10 cellular contexts compared by ENCODE assay signal in the genomic region with DNA sequence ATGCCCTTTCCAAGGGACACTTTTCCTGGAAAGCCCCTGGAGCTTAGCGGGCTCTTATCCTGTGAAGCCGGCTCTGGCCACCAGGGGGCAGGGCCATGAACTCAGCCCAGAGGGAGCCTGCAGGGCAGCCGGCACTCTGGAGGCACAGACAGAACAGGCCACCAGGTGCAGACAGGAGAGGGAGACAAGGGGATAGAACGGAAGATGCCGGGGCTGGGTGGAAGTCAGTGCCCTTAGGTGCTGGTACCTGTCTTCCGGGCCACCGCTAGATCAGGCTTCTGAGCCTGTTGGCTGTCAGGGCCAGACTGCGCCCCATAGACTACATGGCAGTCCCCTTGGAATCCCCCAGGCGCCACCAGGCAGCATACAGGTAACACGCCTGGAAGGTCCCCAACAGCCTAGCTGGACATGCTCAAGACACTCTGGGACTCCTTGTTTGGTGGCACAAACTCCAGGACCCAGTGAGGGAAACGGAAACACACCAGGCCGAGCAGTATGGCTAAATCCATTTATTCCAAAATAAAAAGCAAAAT. TPM values are rescaled to one million over a fixed set of nuclear protein-coding genes. Genes with fewer than 3 reads are reported as not detected.
DNase-seq lines count a peak whose midpoint lies in the region; ATAC-seq, FAIRE-seq and TF ChIP-seq lines count a peak whose summit lies in the region.
"Not testable (repeated sequence)": the region's sequence is repeated elsewhere in the genome, so short reads cannot be mapped to it uniquely, and the experiment has no call there.
"Had no signal": no experiment of that assay in that cellular context is flagged by ENCODE, and none has a peak within 500 bp of the region (broad histone marks: within the 10 kb centered on the region; RNA-seq: fewer than 3 reads in every experiment).

No MANE protein-coding gene starts in this region.

- not testable (repeated sequence) for H3K18ac ChIP-seq in H9 (ENCODE audit: insufficient read length, low read depth, low read length)

- TF ChIP-seq POLR2A in GM12878 (IDR thresholded peaks at IDR 0.05; ENCODE audit: low read depth, low read length), result not testable (repeated sequence)

- TF ChIP-seq CTCF in H9 (conservative IDR thresholded peaks at IDR 0.05), result peak; percentile 24; the same call in 2 of the 3 replicates
- not testable (repeated sequence) for TF ChIP-seq CTCF in GM12878 (IDR thresholded peaks at IDR 0.05 in 2 of 3, conservative IDR thresholded peaks at IDR 0.05 in 1 of 3; ENCODE audit: control insufficient read depth in 2 of 3, extremely low read depth in 1 of 3, insufficient read depth in 1 of 3, low read depth in 3 of 3, low read length in 3 of 3); foreskin keratinocyte (conservative IDR thresholded peaks at IDR 0.05); pancreas (IDR thresholded peaks at IDR 0.05)
- peak; percentile 31 for TF ChIP-seq CTCF in mesothelial cell of epicardium (IDR thresholded peaks at IDR 0.05; ENCODE audit: unreplicated experiment)
- peak; percentile 54 for TF ChIP-seq CTCF in type B pancreatic cell (conservative IDR thresholded peaks at IDR 0.05)

- H3K4ac ChIP-seq in H9 (ENCODE audit: low read depth, low read length), result not testable (repeated sequence)

- H3K4me3 Mint-ChIP-seq in H9; activated CD8-positive, alpha-beta T cell treated with anti-CD3 and anti-CD28 coated beads, Interleukin-2, amount 10 ng/mL, durations not matched to agents 7 days and 5 days; mesothelial cell of epicardium; type B pancreatic cell: not testable (repeated sequence)

- not testable (repeated sequence) for H3K27ac Mint-ChIP-seq in H9; activated CD8-positive, alpha-beta T cell treated with anti-CD3 and anti-CD28 coated beads, Interleukin-2, amount 10 ng/mL, durations not matched to agents 7 days and 5 days; mesothelial cell of epicardium; type B pancreatic cell

- not testable (repeated sequence) for BruUV-seq in GM12878 (replicated peaks; lab: Mats Ljungman, UMichigan)

- not testable (repeated sequence) for H2BK5ac ChIP-seq in H9 (ENCODE audit: insufficient read length, low read length)

- H3K9me3 ChIP-seq in H9 (ENCODE audit: control insufficient read depth, low read depth, low read length); GM12878 (replicated peaks; ENCODE audit: control insufficient read depth, insufficient read depth, low read length); pancreas: not testable (repeated sequence)

- not testable (repeated sequence) for H4K20me1 ChIP-seq in H9 (ENCODE audit: control insufficient read depth, insufficient read depth, insufficient read length); GM12878 (ENCODE audit: control insufficient read depth, insufficient read depth)

- POLR2A ChIA-PET in activated CD8-positive, alpha-beta T cell treated with anti-CD3 and anti-CD28 coated beads, Interleukin-2, amount 10 ng/mL, durations not matched to agents 7 days and 5 days (lab: Charles Lee); GM12878 (lab: Charles Lee): not testable (repeated sequence)

- peak; percentile 60 for FAIRE-seq in RCC 7860 (lab: Jason Lieb, UNC)
- not testable (repeated sequence) for FAIRE-seq in GM12878 (lab: Jason Lieb, UNC); pancreas (lab: Jason Lieb, UNC)

- not testable (repeated sequence) for H3K4me1 ChIP-seq in H9 (ENCODE audit: insufficient read depth, low read length); GM12878 (ENCODE audit: control insufficient read depth, insufficient read depth, low read length); foreskin keratinocyte; pancreas

- not testable (repeated sequence) for H3K4me3 ChIP-seq in GM12878, pancreas

- H3K9me3 Mint-ChIP-seq in H9; activated CD8-positive, alpha-beta T cell treated with anti-CD3 and anti-CD28 coated beads, Interleukin-2, amount 10 ng/mL, durations not matched to agents 7 days and 5 days (ENCODE audit: insufficient read depth); mesothelial cell of epicardium; type B pancreatic cell: not testable (repeated sequence)

- H3K27ac ChIP-seq in H9 (ENCODE audit: insufficient read length, low read depth, low read length); GM12878 (ENCODE audit: control insufficient read depth, insufficient read depth); foreskin keratinocyte; pancreas: not testable (repeated sequence)

- not testable (repeated sequence) for H3K79me1 ChIP-seq in H9 (ENCODE audit: insufficient read depth, low read depth, low read length, poor library complexity, severe bottlenecking)

- not testable (repeated sequence) for H3K14ac ChIP-seq in H9 (ENCODE audit: insufficient read depth, low read length)

- H2AFZ ChIP-seq in H9 (ENCODE audit: low read length); GM12878 (ENCODE audit: control insufficient read depth, low read depth, low read length): not testable (repeated sequence)

- no CpG with 5 or more reads among the region's 12 CpGs for WGBS in H9 (ENCODE audit: extremely low coverage, insufficient read length, low lambda C conversion rate)
- WGBS in GM12878 (ENCODE audit: insufficient coverage, insufficient replicate concordance, low lambda C conversion rate, missing lambda C conversion rate), result no CpG with 5 or more reads among the region's 12 CpGs
- WGBS in pancreas, 2 donors, result 2% methylated on average over 4 of the region's 12 CpGs; no CpG with 5 or more reads in 1 of the 2 donors

- CTCF ChIA-PET in activated CD8-positive, alpha-beta T cell treated with anti-CD3 and anti-CD28 coated beads, Interleukin-2, amount 10 ng/mL, durations not matched to agents 7 days and 5 days (lab: Charles Lee); GM12878 (lab: Yijun Ruan, JAX): not testable (repeated sequence)

- not testable (repeated sequence) for H4K5ac ChIP-seq in H9 (ENCODE audit: insufficient read length, low read depth, low read length)

- not testable (repeated sequence) for H3K56ac ChIP-seq in H9 (ENCODE audit: insufficient read length, low read depth, low read length)

- not testable (repeated sequence) for H3K23ac ChIP-seq in H9 (ENCODE audit: insufficient read length, low read depth, low read length)

- not testable (repeated sequence) for TF ChIP-seq RAD21 in GM12878 (IDR thresholded peaks at IDR 0.05; ENCODE audit: insufficient read depth, low read depth, low read length)

- TF ChIP-seq EP300 in GM12878 (IDR thresholded peaks at IDR 0.05; ENCODE audit: borderline replicate concordance in 1 of 2, control insufficient read depth in 1 of 2, low read depth in 2 of 2, low read length in 2 of 2), result not testable (repeated sequence)

- H3K27me3 Mint-ChIP-seq in H9 (ENCODE audit: low read depth); activated CD8-positive, alpha-beta T cell treated with anti-CD3 and anti-CD28 coated beads, Interleukin-2, amount 10 ng/mL, durations not matched to agents 7 days and 5 days (ENCODE audit: low read depth); mesothelial cell of epicardium (ENCODE audit: low read depth); type B pancreatic cell: not testable (repeated sequence)

- not testable (repeated sequence) for H3K4me1 Mint-ChIP-seq in H9; activated CD8-positive, alpha-beta T cell treated with anti-CD3 and anti-CD28 coated beads, Interleukin-2, amount 10 ng/mL, durations not matched to agents 7 days and 5 days (ENCODE audit: low read depth); mesothelial cell of epicardium; type B pancreatic cell (ENCODE audit: unreplicated experiment)

- RAD21 ChIA-PET in GM12878 (lab: Charles Lee; ENCODE audit: unreplicated experiment), result not testable (repeated sequence)

- in situ Hi-C loops in GM12878 (cut with MboI), result not testable (repeated sequence)

- DNase-seq in H9; RCC 7860 (ENCODE audit: low spot score); activated CD8-positive, alpha-beta T cell treated with anti-CD3 and anti-CD28 coated beads, Interleukin-2, amount 10 ng/mL, durations not matched to agents 7 days and 5 days; GM12878 (ENCODE audit: low read depth, low spot score); foreskin keratinocyte; mesothelial cell of epicardium (ENCODE audit: low spot score in 2 of 2, unreplicated experiment in 2 of 2): not testable (repeated sequence)
- DNase-seq in pancreas (peak in 1 of 6 donors; percentile 8), type B pancreatic cell (ENCODE audit: extremely low spot score, unreplicated experiment) (peak; percentile 49)

- ATAC-seq in activated CD8-positive, alpha-beta T cell treated with anti-CD3 and anti-CD28 coated beads, Interleukin-2, amount 10 ng/mL, durations not matched to agents 7 days and 5 days, result peak; percentile 75
- peak; percentile 66 for ATAC-seq in GM12878
- peak; percentile 73 for ATAC-seq in foreskin keratinocyte
- ATAC-seq in pancreas, result peak in 3 of 4 donors; percentile 69 to 84 (median 80)

- not testable (repeated sequence) for H2AK5ac ChIP-seq in H9 (ENCODE audit: insufficient read length, low read length)

- H2BK20ac ChIP-seq in H9 (ENCODE audit: low read depth, low read length, poor library complexity, severe bottlenecking), result not testable (repeated sequence)

- H3K36me3 ChIP-seq in GM12878 (ENCODE audit: control insufficient read depth in 2 of 2, insufficient read depth in 2 of 2, low read length in 1 of 2); pancreas: not testable (repeated sequence)

- H2BK120ac ChIP-seq in H9 (ENCODE audit: low read depth, low read length, poor library complexity, severe bottlenecking), result not testable (repeated sequence)

- SMC1A ChIA-PET in GM12878 (lab: Charles Lee; ENCODE audit: uncharacterized antibody, unreplicated experiment), result not testable (repeated sequence)

- not testable (repeated sequence) for H3K23me2 ChIP-seq in H9 (ENCODE audit: insufficient read length, low read depth, low read length, poor library complexity, severe bottlenecking)

- H3T11ph ChIP-seq in H9 (ENCODE audit: low read length), result not testable (repeated sequence)

- intact Hi-C loops in GM12878 (cut with micrococcal nuclease; ENCODE audit: unreplicated experiment); pancreas (cut with DNase I): not testable (repeated sequence)

- not testable (repeated sequence) for H3K79me2 ChIP-seq in H9 (ENCODE audit: insufficient read depth, low read length); GM12878 (ENCODE audit: control insufficient read depth, insufficient read depth, low read length)

- not testable (repeated sequence) for H3K36me3 Mint-ChIP-seq in H9 (ENCODE audit: insufficient read depth in 1 of 3, low read depth in 3 of 3); activated CD8-positive, alpha-beta T cell treated with anti-CD3 and anti-CD28 coated beads, Interleukin-2, amount 10 ng/mL, durations not matched to agents 7 days and 5 days (ENCODE audit: low read depth); mesothelial cell of epicardium; type B pancreatic cell

- not testable (repeated sequence) for H3K27me3 ChIP-seq in H9 (ENCODE audit: insufficient read depth, low read length); GM12878 (replicated peaks in 1 of 2; ENCODE audit: control insufficient read depth in 2 of 2, insufficient read depth in 2 of 2, low read length in 1 of 2); foreskin keratinocyte; pancreas

- not testable (repeated sequence) for H3K4me2 ChIP-seq in H9 (ENCODE audit: insufficient read depth, insufficient read length, low read length); GM12878 (ENCODE audit: control insufficient read depth, insufficient read depth)

- not testable (repeated sequence) for H2BK15ac ChIP-seq in H9 (ENCODE audit: low read depth, low read length)

- not testable (repeated sequence) for H4K8ac ChIP-seq in H9 (replicated peaks; ENCODE audit: insufficient read length, low read depth, low read length)

- not testable (repeated sequence) for H4K91ac ChIP-seq in H9 (ENCODE audit: insufficient read length, low read depth, low read length)

- H2BK12ac ChIP-seq in H9 (ENCODE audit: insufficient read length, low read depth, low read length), result not testable (repeated sequence)

- H3K9ac ChIP-seq in H9 (ENCODE audit: extremely low read depth, insufficient read length, low read length); GM12878 (ENCODE audit: control insufficient read depth, insufficient read depth, low read length): not testable (repeated sequence)

RNA-seq across cellular contexts. Expression of a gene that starts 14.9 kb away (rescaled TPM):
- total RNA-seq in H9 (2021) (not detected in 2 replicates), GM12878 (2014; rRNA removed) (not detected in 2 replicates), GM12878 (2014; rRNA removed; fragmentation: Illumina TruSeq; extraction: Trizol) (0.04 TPM in 1 of 2 replicates, not detected in the other), GM12878 (2021) (not detected in 2 replicates), foreskin keratinocyte (0.24 TPM in 1 of 2 replicates, not detected in the other), mesothelial cell of epicardium (2.9 to 5.5 TPM (median 3.9 TPM) in 3 replicates), pancreas (under 1 TPM in 4 of 6 donors, not detected in 2; 0.12 to 0.46 (median 0.28) TPM), type B pancreatic cell (ENCODE audit: low replicate concordance) (0.79 and 1.6 TPM in 2 replicates)
- 10 to 100 TPM; 20.0 to 21.8 TPM for total RNA-seq in activated CD8-positive, alpha-beta T cell treated with anti-CD3 and anti-CD28 coated beads, Interleukin-2, amount 10 ng/mL, durations not matched to agents 7 days and 5 days
- total RNA-seq in GM12878 (2013; cell fraction: nucleolus; rRNA removed), result 0.27 and 0.49 TPM in 2 replicates
- polyA plus RNA-seq in GM12878 (2011; ENCODE audit: low read depth), result not detected
- polyA plus RNA-seq in GM12878 (2011; rRNA removed) (0.05 TPM in 1 of 2 replicates, not detected in the other), GM12878 (2014; fragmentation: Illumina TruSeq; extraction: Trizol) (0.07 TPM in 1 of 2 replicates, not detected in the other), GM12878 (2014; fragmentation: Nextera tagmentation; extraction: Ambion mirVana) (not detected), GM12878 (2014; rRNA removed) (not detected in 2 replicates), GM12878 (2016; fragmentation: Nextera tagmentation; extraction: Ambion mirVana) (not detected), foreskin keratinocyte (not detected in 2 replicates), pancreas (1 to 10 TPM; 1.0 to 1.7 TPM)
- polyA plus RNA-seq in GM12878 (2011; cell fraction: cytosol; rRNA removed), result not detected in 2 replicates
- polyA plus RNA-seq in GM12878 (2011; cell fraction: nucleus; rRNA removed), result 0.06 and 0.12 TPM in 2 replicates
- polyA plus RNA-seq in GM12878 (2012), result not detected in 2 replicates
- not detected in 2 replicates for polyA minus RNA-seq in GM12878 (2011; rRNA and poly(A)+ RNA removed)
- not detected in 2 replicates for polyA minus RNA-seq in GM12878 (2011; cell fraction: cytosol; rRNA and poly(A)+ RNA removed)
- polyA minus RNA-seq in GM12878 (2011; cell fraction: nucleus; rRNA and poly(A)+ RNA removed), result not detected in 2 replicates
- polyA plus RNA-seq: AG04450 had no signal

RNA-seq across cellular contexts. Expression of a gene that starts 37.4 kb away (rescaled TPM):
- total RNA-seq in H9 (2021), result 0.85 TPM in 1 of 2 replicates, not detected in the other
- total RNA-seq in activated CD8-positive, alpha-beta T cell treated with anti-CD3 and anti-CD28 coated beads, Interleukin-2, amount 10 ng/mL, durations not matched to agents 7 days and 5 days, result under 1 TPM in 1 of 2 experiments, not detected in 1; 0.68 TPM
- total RNA-seq in GM12878 (2013; cell fraction: nucleolus; rRNA removed), result 0.29 and 0.49 TPM in 2 replicates
- total RNA-seq in GM12878 (2014; rRNA removed), result not detected in 2 replicates
- not detected in 2 replicates for total RNA-seq in GM12878 (2014; rRNA removed; fragmentation: Illumina TruSeq; extraction: Trizol)
- total RNA-seq in GM12878 (2021), result not detected in 2 replicates
- polyA plus RNA-seq in GM12878 (2011; ENCODE audit: low read depth), result not detected
- polyA plus RNA-seq in GM12878 (2011; rRNA removed), result 0.14 TPM in 1 of 2 replicates, not detected in the other
- polyA plus RNA-seq in GM12878 (2011; cell fraction: cytosol; rRNA removed), result not detected in 2 replicates
- 0.49 and 0.70 TPM in 2 replicates for polyA plus RNA-seq in GM12878 (2011; cell fraction: nucleus; rRNA removed)
- polyA plus RNA-seq in GM12878 (2012), result 0.13 TPM in 1 of 2 replicates, not detected in the other
- polyA plus RNA-seq in GM12878 (2014; fragmentation: Illumina TruSeq; extraction: Trizol), result not detected in 2 replicates
- not detected for polyA plus RNA-seq in GM12878 (2014; fragmentation: Nextera tagmentation; extraction: Ambion mirVana)
- 0.15 TPM in 1 of 2 replicates, not detected in the other for polyA plus RNA-seq in GM12878 (2014; rRNA removed)
- not detected for polyA plus RNA-seq in GM12878 (2016; fragmentation: Nextera tagmentation; extraction: Ambion mirVana)
- 0.26 and 0.44 TPM in 2 replicates for polyA minus RNA-seq in GM12878 (2011; rRNA and poly(A)+ RNA removed)
- not detected in 2 replicates for polyA minus RNA-seq in GM12878 (2011; cell fraction: cytosol; rRNA and poly(A)+ RNA removed)
- polyA minus RNA-seq in GM12878 (2011; cell fraction: nucleus; rRNA and poly(A)+ RNA removed), result 0.24 TPM in 1 of 2 replicates, not detected in the other
- total RNA-seq in foreskin keratinocyte, result 0.14 TPM in 1 of 2 replicates, not detected in the other
- not detected in 2 replicates for polyA plus RNA-seq in foreskin keratinocyte
- 0.45 to 0.95 TPM (median 0.58 TPM) in 3 replicates for total RNA-seq in mesothelial cell of epicardium
- total RNA-seq in pancreas, result 1 to 10 TPM; 1.1 to 2.6 (median 1.7) TPM
- polyA plus RNA-seq in pancreas, result 1 to 10 TPM in 1 of 2 donors, under 1 TPM in 1; 0.23 to 1.7 TPM
- total RNA-seq in type B pancreatic cell (ENCODE audit: low replicate concordance), result 0.77 TPM in 1 of 2 replicates, not detected in the other
- total RNA-seq: OCI-LY7 had no signal
- polyA plus RNA-seq: AG04450 had no signal
